In the genomic region with DNA sequence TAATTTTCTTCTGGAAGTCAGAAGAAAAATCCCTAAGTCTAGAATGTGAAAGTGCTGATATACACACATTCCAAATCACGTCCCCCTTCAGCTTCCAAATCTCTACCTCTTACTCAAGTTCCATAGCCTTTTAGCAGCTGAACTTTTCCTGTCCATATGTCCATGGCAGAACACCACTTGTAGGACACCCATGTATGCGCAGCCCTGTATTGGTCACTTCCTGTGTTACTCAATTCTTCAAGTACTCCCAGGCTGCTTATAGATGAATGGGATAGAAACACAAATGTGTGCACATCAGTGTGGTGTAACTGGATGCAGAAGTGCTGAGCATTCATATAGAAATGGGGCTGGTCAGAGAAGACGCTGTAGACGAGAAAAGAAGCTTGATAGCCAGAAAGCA, we compare ENCODE assay signal across 16 cellular contexts. TPM values are rescaled to one million over a fixed set of nuclear protein-coding genes. Genes with fewer than 3 reads are reported as not detected.
"Had no signal": no experiment of that assay in that cellular context is flagged by ENCODE, and none has a peak within 500 bp of the region (broad histone marks: within the 10 kb centered on the region; RNA-seq: fewer than 3 reads in every experiment).

No MANE protein-coding gene starts in this region.

- H3K4me3 ChIP-seq: dorsolateral prefrontal cortex, heart right ventricle, lower lobe of right lung, spleen, testis had no signal

- H3K27me3 ChIP-seq: testis had no signal

- H3K9me3 ChIP-seq: heart right ventricle, lower lobe of right lung, spleen, testis had no signal

- H3K4me1 ChIP-seq: lower lobe of right lung, spleen, testis had no signal

- ATAC-seq: activated T-cell treated with anti-CD3 and anti-CD28 coated beads, Interleukin-2, amount 50 U/mL, for 72 hours; heart right ventricle; lower lobe of right lung; stimulated activated memory B cell treated with anti-CD40 and anti-IgM and Interleukin-4, amounts not matched to agents 10 μg/mL and 1 μg/mL and 100 μg/mL, for 72 hours had no signal

- H3K27ac ChIP-seq: dorsolateral prefrontal cortex, epithelial cell of prostate, heart right ventricle, lower lobe of right lung, spleen, testis had no signal

- DNase-seq: activated CD4-positive, alpha-beta T cell treated with anti-CD3 and anti-CD28 coated beads, Interleukin-2, amount 50 U/mL, for 4 hours; activated CD4-positive, CD25-positive, alpha-beta regulatory T cell treated with anti-CD3 and anti-CD28 coated beads, Interleukin-2, amount 50 U/mL, for 72 hours; activated effector memory CD4-positive, alpha-beta T cell treated with anti-CD3 and anti-CD28 coated beads, Interleukin-2, amount 50 U/mL, for 16 hours; activated T-cell treated with anti-CD3 and anti-CD28 coated beads, Interleukin-2, amount 50 U/mL, for 72 hours; dorsolateral prefrontal cortex; heart right ventricle; immature natural killer cell; lower lobe of right lung; midbrain; posterior cingulate gyrus; spleen; stimulated activated CD4-positive, alpha-beta T cell treated with anti-CD3 and anti-CD28 coated beads, Interleukin-4, amount 100 ng/mL, for 4 hours; testis had no signal

- H3K36me3 ChIP-seq: lower lobe of right lung had no signal

RNA-seq across cellular contexts. Expression of a gene that starts 18.8 kb away (rescaled TPM):
- total RNA-seq: activated CD8-positive, alpha-beta memory T cell treated with anti-CD3 and anti-CD28 coated beads for 36 hours; activated T-cell treated with anti-CD3 and anti-CD28 coated beads, Interleukin-2, amount 50 U/mL, for 72 hours had no signal
